In the genomic region with DNA sequence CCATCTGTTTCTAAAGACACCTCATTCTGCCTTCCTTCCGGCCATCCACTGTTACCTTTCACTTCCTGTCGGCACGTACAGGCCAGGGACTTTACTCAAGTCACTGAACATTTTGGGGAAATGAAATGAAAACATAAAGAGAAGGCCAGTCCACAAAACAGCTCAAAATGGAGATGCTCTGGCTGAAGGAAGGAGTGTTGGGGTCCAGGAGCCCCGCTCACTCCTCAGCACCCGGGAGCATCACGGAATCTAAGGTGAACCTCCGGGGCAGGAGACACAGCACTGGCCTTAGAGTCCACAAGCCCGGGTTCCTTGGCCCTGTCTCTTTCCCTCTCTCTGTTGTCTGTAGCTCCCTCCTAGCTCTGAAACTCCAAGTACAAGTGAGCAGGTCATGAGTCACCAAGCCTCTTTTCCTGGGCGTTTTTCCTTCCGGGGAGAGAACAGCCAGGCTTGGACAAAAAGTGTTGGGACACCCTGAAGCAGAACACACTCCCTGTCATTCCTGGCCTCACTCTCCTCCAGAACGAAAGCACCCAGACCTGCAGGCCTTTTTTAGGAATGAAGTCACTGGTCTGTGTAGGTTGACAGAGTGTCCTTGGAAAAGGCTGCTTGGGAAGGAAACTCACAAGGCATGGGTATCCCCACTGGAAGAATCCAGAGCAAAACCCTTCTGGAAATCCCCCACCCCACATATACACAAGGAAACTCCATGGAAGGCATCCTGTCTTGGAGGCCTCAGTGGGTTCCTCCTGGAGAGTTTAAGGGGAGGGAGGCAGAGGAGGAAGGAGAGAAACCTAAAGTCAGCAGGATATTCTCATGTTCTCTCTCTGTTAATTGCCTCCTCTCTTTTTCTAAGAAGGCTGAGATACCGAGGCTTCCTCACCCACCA, we compare ENCODE assay signal across 9 cellular contexts.
DNase-seq lines count a peak whose midpoint lies in the region; ATAC-seq and TF ChIP-seq lines count a peak whose summit lies in the region.
"Had no signal": no experiment of that assay in that cellular context is flagged by ENCODE, and none has a peak within 500 bp of the region (broad histone marks: within the 10 kb centered on the region; RNA-seq: fewer than 3 reads in every experiment).

No MANE protein-coding gene starts in this region.

- H3K36me3 ChIP-seq in stomach smooth muscle (ENCODE audit: control insufficient read depth in 2 of 2, insufficient read depth in 2 of 2, low read length in 2 of 2) = no peaks in the 10 kb centered on the region
- H3K36me3 ChIP-seq: cardiac muscle cell had no signal

- peaks cover 97% of the 10 kb centered on the region for H3K4me1 Mint-ChIP-seq in brain

- H3K36me3 Mint-ChIP-seq in brain = no peaks in the 10 kb centered on the region

- H3K9me3 Mint-ChIP-seq in brain = peaks cover 0 to 8% (median 0%) of the 10 kb centered on the region in 5 experiments

- peaks cover 77% of the 10 kb centered on the region for H3K4me1 ChIP-seq in stomach smooth muscle (ENCODE audit: control insufficient read depth, insufficient read depth, low read length)

- H3K27ac Mint-ChIP-seq in brain = peak overlapping the region; percentile 96 to 99 (median 98)

- H3K4me3 ChIP-seq in HFF-Myc (replicated peaks; ENCODE audit: low read depth, low read length) (no peak overlapping the region), stomach smooth muscle (ENCODE audit: low read length in 2 of 2) (peak overlapping the region; percentile 25 to 40)
- H3K4me3 ChIP-seq: cardiac muscle cell had no signal

- no peak for ATAC-seq in GM18868 (IDR thresholded peaks at IDR 0.05; ENCODE audit: unreplicated experiment)

- peak overlapping the region; percentile 99 for H3K27ac ChIP-seq in stomach smooth muscle (ENCODE audit: low read length)

- DNase-seq in HFF-Myc (ENCODE audit: extremely low read depth, low read depth) (peak; percentile 85), kidney glomerular epithelial cell (lab: John Stamatoyannopoulos, UW) (peak; percentile 67), NCI-H524 treated with DMSO at 0.1 percent for 48 hours (lab: John Stamatoyannopoulos, UW) (no peak), DMS79 (lab: John Stamatoyannopoulos, UW) (no peak)
- DNase-seq in central memory CD4-positive, alpha-beta T cell = no peak

- no peaks in the 10 kb centered on the region for H3K27me3 ChIP-seq in stomach smooth muscle (ENCODE audit: control insufficient read depth in 1 of 2, insufficient read depth in 2 of 2, low read length in 2 of 2)
- H3K27me3 ChIP-seq: cardiac muscle cell had no signal

- H3K9me3 ChIP-seq in stomach smooth muscle (ENCODE audit: control insufficient read depth in 2 of 2, low read length in 2 of 2) = no peaks in the 10 kb centered on the region

- H3K9ac ChIP-seq in stomach smooth muscle (ENCODE audit: low read length in 2 of 2) = peak overlapping the region; percentile 86 to 90

- peak overlapping the region in 1 of 5 experiments; percentile 62 for H3K4me3 Mint-ChIP-seq in brain

- no peaks in the 10 kb centered on the region for H3K27me3 Mint-ChIP-seq in brain

- TF ChIP-seq CTCF in HFF-Myc (IDR thresholded peaks at IDR 0.05; ENCODE audit: low read depth, low read length, missing control alignments) (no peak), brain (conservative IDR thresholded peaks at IDR 0.05) (no peak)

Comparison
In these comparisons a context has a peak if more than half of its experiments do, and no peak if none do; other contexts are left out.
1. DNase-seq: peak in HFF-Myc (single experiment) and kidney glomerular epithelial cell (single experiment); none in NCI-H524 treated with DMSO at 0.1 percent for 48 hours (single experiment), central memory CD4-positive, alpha-beta T cell (single experiment) and DMS79 (single experiment).